8 cellular contexts compared by ENCODE assay signal in genomic region chr2:176491172-176491904, GRCh38.
DNase-seq lines count a peak whose midpoint lies in the region; ATAC-seq, FAIRE-seq and TF ChIP-seq lines count a peak whose summit lies in the region.

No MANE protein-coding gene starts in this region.

- no TSS peak for BruUV-seq in K562 (replicated peaks; lab: Mats Ljungman, UMichigan)

- POLR2A ChIA-PET in K562 (lab: Yijun Ruan, JAX): no interaction called here

- intact Hi-C loops in K562 (cut with micrococcal nuclease): no loop called here

- peaks cover 5% of the 10 kb centered on the region for H3K27me3 Mint-ChIP-seq in IgD-negative memory B cell
- H3K27me3 Mint-ChIP-seq in mesothelial cell of epicardium (ENCODE audit: low read depth): peaks cover 41% of the 10 kb centered on the region

- no peaks in the 10 kb centered on the region for H4K20me1 ChIP-seq in K562 (replicated peaks; ENCODE audit: control insufficient read depth, insufficient read depth, low read length)

- peak overlapping the region; percentile 74 for H2AFZ ChIP-seq in K562 (ENCODE audit: low read depth, low read length)

- no peak overlapping the region for H3K4me2 ChIP-seq in K562 (ENCODE audit: insufficient read depth, low read length)

- peak overlapping the region in 2 of 3 donors; percentile 26 to 73 for H3K27ac Mint-ChIP-seq in IgD-negative memory B cell
- peak overlapping the region; percentile 21 for H3K27ac Mint-ChIP-seq in mesothelial cell of epicardium

- H3K79me2 ChIP-seq in K562 (ENCODE audit: control insufficient read depth, insufficient read depth, low read length): no peaks in the 10 kb centered on the region

- H3K4me1 ChIP-seq in K562 (replicated peaks in 1 of 2; ENCODE audit: control insufficient read depth in 2 of 2, insufficient read depth in 2 of 2, low read length in 2 of 2): peaks cover 7 to 10% of the 10 kb centered on the region in 2 experiments; a peak in 4 of 5 replicates

- in situ Hi-C loops in K562 (cut with MboI): no loop called here

- H3K9me3 ChIP-seq in K562 (replicated peaks; ENCODE audit: control insufficient read depth, insufficient read depth, low read depth, low read length): no peaks in the 10 kb centered on the region

- no peaks in the 10 kb centered on the region for H3K9me1 ChIP-seq in K562 (ENCODE audit: control insufficient read depth, insufficient read depth, low read length)

- CTCF ChIA-PET in K562 (lab: Yijun Ruan, JAX; ENCODE audit: low intra/inter-chr PET ratio): interaction anchor here (0.6 kb wide), 1 partner anchor 1750 kb away, joined by 6 read pairs; no protein-coding TSS in a partner anchor

- TF ChIP-seq RAD21 in K562 (CRISPR knock-in tag; conservative IDR thresholded peaks at IDR 0.05 in 1 of 2, IDR thresholded peaks at IDR 0.05 in 1 of 2): no peak

- H3K4me1 Mint-ChIP-seq in IgD-negative memory B cell (peaks cover 33 to 43% (median 41%) of the 10 kb centered on the region in 3 donors), mesothelial cell of epicardium (peaks cover 19% of the 10 kb centered on the region)

- FAIRE-seq in GM12892 (lab: Jason Lieb, UNC): peak; percentile 83
- peak; percentile 91 for FAIRE-seq in K562 (lab: Jason Lieb, UNC)

- H3K4me3 Mint-ChIP-seq in IgD-negative memory B cell (peak overlapping the region in 2 of 4 donors; percentile 9 to 58), mesothelial cell of epicardium (no peak overlapping the region)

- H3K27me3 ChIP-seq in K562 (ENCODE audit: control insufficient read depth in 2 of 2, insufficient read depth in 2 of 2, low read length in 2 of 2): peaks cover 0 to 13% of the 10 kb centered on the region in 2 experiments; a peak in 2 of 5 replicates

- H3K36me3 Mint-ChIP-seq in IgD-negative memory B cell (no peaks in the 10 kb centered on the region), mesothelial cell of epicardium (no peaks in the 10 kb centered on the region)

- no peak for TF ChIP-seq POLR2A in GM12892 (IDR thresholded peaks at IDR 0.05; ENCODE audit: low read depth, low read length)
- no peak for TF ChIP-seq POLR2A in K562 (conservative IDR thresholded peaks at IDR 0.05)

- TF ChIP-seq EP300 in K562 (IDR thresholded peaks at IDR 0.05; ENCODE audit: low read length): no peak

- H3K4me3 ChIP-seq in K562: no peak overlapping the region

- H3K36me3 ChIP-seq in K562 (ENCODE audit: control insufficient read depth, insufficient read depth, low read length): no peaks in the 10 kb centered on the region

- DNase-seq in GM12892 (ENCODE audit: insufficient read length) (peak; percentile 40), K562 (ENCODE audit: extremely low read depth in 1 of 4, low spot score in 3 of 4) (peak; percentile 71 to 79 (median 75)), mesothelial cell of epicardium (ENCODE audit: low spot score in 2 of 2, unreplicated experiment in 2 of 2) (no peak), DMS114 treated with DMSO at 0.1 percent for 48 hours (lab: John Stamatoyannopoulos, UW; ENCODE audit: unreplicated experiment) (no peak), NCI-H82 (lab: John Stamatoyannopoulos, UW) (no peak), GDM1 (lab: John Stamatoyannopoulos, UW) (no peak)

- H3K27ac ChIP-seq in K562 (ENCODE audit: extremely low read depth, low read depth, low read length): peak overlapping the region; percentile 30; the same call in 1 of the 3 replicates

- WGBS in K562 (ENCODE audit: insufficient coverage, low coverage, missing lambda C conversion rate): 3% methylated on average over 9 of the region's 9 CpGs

- H3K9ac ChIP-seq in K562 (ENCODE audit: insufficient read depth in 1 of 2, low read depth in 2 of 2, low read length in 2 of 2): no peak overlapping the region

- ATAC-seq in GM21723 (IDR thresholded peaks at IDR 0.05; ENCODE audit: unreplicated experiment): peak; percentile 94
- peak; percentile 84 for ATAC-seq in K562

- H3K9me3 Mint-ChIP-seq in IgD-negative memory B cell (peaks cover 0 to 2% (median 2%) of the 10 kb centered on the region in 3 donors), mesothelial cell of epicardium (no peaks in the 10 kb centered on the region)

- TF ChIP-seq CTCF in K562 (IDR thresholded peaks at IDR 0.05 in 2 of 3, conservative IDR thresholded peaks at IDR 0.05 in 1 of 3; ENCODE audit: insufficient read depth in 2 of 3, low read depth in 1 of 3, low read length in 3 of 3) (no peak), mesothelial cell of epicardium (IDR thresholded peaks at IDR 0.05; ENCODE audit: unreplicated experiment) (no peak)

TF ChIP-seq in K562, 482 proteins besides CTCF, POLR2A, EP300 and RAD21 (continues in another document):
- TF ChIP-seq IRF9 (tag; IDR thresholded peaks at IDR 0.05) (no peak), TCF3 (CRISPR knock-in tag; IDR thresholded peaks at IDR 0.05) (peak; percentile 60; the same call in 1 of the 2 replicates), KLF16 (IDR thresholded peaks at IDR 0.05) (0 out of 2 replicates have a peak, but pooled peaks have one; percentile 50), ZBTB34 (CRISPR knock-in tag; IDR thresholded peaks at IDR 0.05) (0 out of 2 replicates have a peak, but pooled peaks have one; percentile 2), ZNF140 (CRISPR knock-in tag; IDR thresholded peaks at IDR 0.05) (no peak), ATF1 (CRISPR knock-in tag; IDR thresholded peaks at IDR 0.05) (no peak), ATF1 (tag; IDR thresholded peaks at IDR 0.05) (0 out of 2 replicates have a peak, but pooled peaks have one; percentile 16), E2F1 (CRISPR knock-in tag; IDR thresholded peaks at IDR 0.05) (no peak), GTF2B (IDR thresholded peaks at IDR 0.05; ENCODE audit: extremely low read depth, insufficient read length) (no peak), ZNF444 (CRISPR knock-in tag; IDR thresholded peaks at IDR 0.05) (0 out of 2 replicates have a peak, but pooled peaks have one; percentile 47), BHLHE40 (IDR thresholded peaks at IDR 0.05; ENCODE audit: low read length) (peak; percentile 61)
- TF ChIP-seq, protein P1, sequence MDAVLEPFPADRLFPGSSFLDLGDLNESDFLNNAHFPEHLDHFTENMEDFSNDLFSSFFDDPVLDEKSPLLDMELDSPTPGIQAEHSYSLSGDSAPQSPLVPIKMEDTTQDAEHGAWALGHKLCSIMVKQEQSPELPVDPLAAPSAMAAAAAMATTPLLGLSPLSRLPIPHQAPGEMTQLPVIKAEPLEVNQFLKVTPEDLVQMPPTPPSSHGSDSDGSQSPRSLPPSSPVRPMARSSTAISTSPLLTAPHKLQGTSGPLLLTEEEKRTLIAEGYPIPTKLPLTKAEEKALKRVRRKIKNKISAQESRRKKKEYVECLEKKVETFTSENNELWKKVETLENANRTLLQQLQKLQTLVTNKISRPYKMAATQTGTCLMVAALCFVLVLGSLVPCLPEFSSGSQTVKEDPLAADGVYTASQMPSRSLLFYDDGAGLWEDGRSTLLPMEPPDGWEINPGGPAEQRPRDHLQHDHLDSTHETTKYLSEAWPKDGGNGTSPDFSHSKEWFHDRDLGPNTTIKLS (IDR thresholded peaks at IDR 0.05; ENCODE audit: borderline replicate concordance, low read depth): no peak
- TF ChIP-seq, protein P2, sequence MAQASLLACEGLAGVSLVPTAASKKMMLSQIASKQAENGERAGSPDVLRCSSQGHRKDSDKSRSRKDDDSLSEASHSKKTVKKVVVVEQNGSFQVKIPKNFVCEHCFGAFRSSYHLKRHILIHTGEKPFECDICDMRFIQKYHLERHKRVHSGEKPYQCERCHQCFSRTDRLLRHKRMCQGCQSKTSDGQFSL (CRISPR knock-in tag; IDR thresholded peaks at IDR 0.05): peak; percentile 59; the same call in 1 of the 2 replicates
- TF ChIP-seq, protein P2 (tag; IDR thresholded peaks at IDR 0.05): no peak

Comparison
In these comparisons a context has a peak if more than half of its experiments do, and no peak if none do; other contexts are left out.
1. DNase-seq: peak in GM12892 (single experiment) and K562 (4 of 4); none in mesothelial cell of epicardium (0 of 2), DMS114 treated with DMSO at 0.1 percent for 48 hours (single experiment), NCI-H82 (single experiment) and GDM1 (single experiment).